Comparison of ENCODE assay signal across 16 cellular contexts in genomic region chr2:196957881-196958525, GRCh38.
"Had no signal": no experiment of that assay in that cellular context is flagged by ENCODE, and none has a peak within 500 bp of the region (broad histone marks: within the 10 kb centered on the region; RNA-seq: fewer than 3 reads in every experiment).

No MANE protein-coding gene starts in this region.

- H3K4me3 ChIP-seq: ascending aorta, pancreas, right atrium auricular region, suprapubic skin, transverse colon, uterus had no signal

- H3K27me3 ChIP-seq: ascending aorta, pancreas, right atrium auricular region, suprapubic skin, transverse colon, uterus had no signal

- H3K27ac Mint-ChIP-seq: activated CD8-positive, alpha-beta T cell treated with anti-CD3 and anti-CD28 coated beads for 36 hours; activated naive CD4-positive, alpha-beta T cell treated with anti-CD3 and anti-CD28 coated beads, Interleukin-2, amount 10 ng/mL, durations not matched to agents 7 days and 5 days; activated T-cell treated with anti-CD3 and anti-CD28 coated beads, Interleukin-2, amount 50 U/mL, for 24 hours had no signal

- H3K27me3 Mint-ChIP-seq: activated CD4-positive, alpha-beta T cell treated with anti-CD3 and anti-CD28 coated beads, Interleukin-2, amount 10 ng/mL, durations not matched to agents 24 days and 14 days; activated CD8-positive, alpha-beta T cell treated with anti-CD3 and anti-CD28 coated beads for 36 hours; activated naive CD4-positive, alpha-beta T cell treated with anti-CD3 and anti-CD28 coated beads, Interleukin-2, amount 10 ng/mL, durations not matched to agents 7 days and 5 days; activated T-cell treated with anti-CD3 and anti-CD28 coated beads, Interleukin-2, amount 50 U/mL, for 24 hours had no signal

- H3K27ac ChIP-seq: ascending aorta, pancreas, right atrium auricular region, suprapubic skin, transverse colon, uterus had no signal

- H3K9me3 Mint-ChIP-seq: activated CD8-positive, alpha-beta T cell treated with anti-CD3 and anti-CD28 coated beads for 36 hours had no signal

- ATAC-seq: activated CD8-positive, alpha-beta T cell treated with anti-CD3 and anti-CD28 coated beads for 36 hours; left ventricle myocardium superior; pancreas had no signal

- DNase-seq: activated CD4-positive, alpha-beta T cell treated with anti-CD3 and anti-CD28 coated beads, Interleukin-2, amount 10 ng/mL, durations not matched to agents 24 days and 14 days; activated CD8-positive, alpha-beta T cell treated with anti-CD3 and anti-CD28 coated beads for 36 hours; activated naive CD4-positive, alpha-beta T cell treated with anti-CD3 and anti-CD28 coated beads, Interleukin-2, amount 10 ng/mL, durations not matched to agents 7 days and 5 days; activated T-cell treated with anti-CD3 and anti-CD28 coated beads, Interleukin-2, amount 50 U/mL, for 24 hours; effector memory CD4-positive, alpha-beta T cell; left ventricle myocardium superior; pancreas; stimulated activated CD4-positive, alpha-beta T cell treated with anti-CD3 and anti-CD28 coated beads, Interleukin-12 subunit alpha, Interleukin-12 subunit beta, amount 100 ng/mL, for 4 hours; stimulated activated CD4-positive, alpha-beta T cell treated with anti-CD3 and anti-CD28 coated beads, Interleukin-1b, Interleukin-23, amount 100 ng/mL, for 48 hours; stimulated activated naive CD4-positive, alpha-beta T cell treated with Interleukin-2 at 50 U/mL for 16 hours; T-helper 9 cell; transverse colon; uterus had no signal

- H3K36me3 ChIP-seq: ascending aorta, pancreas, right atrium auricular region, suprapubic skin, transverse colon, uterus had no signal

- H3K4me3 Mint-ChIP-seq: activated CD4-positive, alpha-beta T cell treated with anti-CD3 and anti-CD28 coated beads, Interleukin-2, amount 10 ng/mL, durations not matched to agents 24 days and 14 days; activated CD8-positive, alpha-beta T cell treated with anti-CD3 and anti-CD28 coated beads for 36 hours; activated naive CD4-positive, alpha-beta T cell treated with anti-CD3 and anti-CD28 coated beads, Interleukin-2, amount 10 ng/mL, durations not matched to agents 7 days and 5 days; activated T-cell treated with anti-CD3 and anti-CD28 coated beads, Interleukin-2, amount 50 U/mL, for 24 hours had no signal

- H3K9me3 ChIP-seq: ascending aorta, pancreas, right atrium auricular region, suprapubic skin, transverse colon, uterus had no signal

- H3K4me1 ChIP-seq: ascending aorta, right atrium auricular region, transverse colon, uterus had no signal
